In genomic region chr16:67254809-67255552, GRCh38 we compare ENCODE assay signal across 20 cellular contexts. TPM values are rescaled to one million over a fixed set of nuclear protein-coding genes. Genes with fewer than 3 reads are reported as not detected.
A peak's percentile ranks its signal among the peaks of the same experiment; 100 is the strongest.
DNase-seq lines count a peak whose midpoint lies in the region; ATAC-seq and TF ChIP-seq lines count a peak whose summit lies in the region.
"Had no signal": no experiment of that assay in that cellular context is flagged by ENCODE, and none has a peak within 500 bp of the region (broad histone marks: within the 10 kb centered on the region; RNA-seq: fewer than 3 reads in every experiment).

No MANE protein-coding gene starts in this region.

- H3K36me3 ChIP-seq in right atrium auricular region (no peaks in the 10 kb centered on the region), mesendoderm (ENCODE audit: control insufficient read depth, insufficient read depth, low read length) (no peaks in the 10 kb centered on the region), Karpas-422 (ENCODE audit: insufficient read depth, low read length) (no peaks in the 10 kb centered on the region)
- H3K36me3 ChIP-seq: SJSA1 had no signal

- whole genome bisulfite sequencing in mesendoderm (ENCODE audit: extremely low coverage, insufficient coverage, low lambda C conversion rate) = no CpG with 5 or more reads among the region's 18 CpGs

- no peak overlapping the region for H4K5ac ChIP-seq in mesendoderm (ENCODE audit: low read length)

- no peak overlapping the region for H3K18ac ChIP-seq in mesendoderm (ENCODE audit: low read length)

- no peak overlapping the region for H2BK120ac ChIP-seq in mesendoderm (ENCODE audit: low read depth, low read length)

- H3K27ac ChIP-seq in right atrium auricular region (no peak overlapping the region), mesendoderm (ENCODE audit: low read depth, low read length) (no peak overlapping the region), Karpas-422 (ENCODE audit: low read length) (no peak overlapping the region)
- H3K27ac ChIP-seq: HL-60, SJSA1 had no signal

- H3K9ac ChIP-seq in mesendoderm (ENCODE audit: low read length) = no peak overlapping the region
- H3K9ac ChIP-seq in Karpas-422 (ENCODE audit: low read length) = no peak overlapping the region

- no peak overlapping the region for H2BK5ac ChIP-seq in mesendoderm (ENCODE audit: low read length)

- H3K9me3 ChIP-seq in right atrium auricular region = no peaks in the 10 kb centered on the region
- H3K9me3 ChIP-seq in Karpas-422 (ENCODE audit: low read length) = no peaks in the 10 kb centered on the region
- H3K9me3 ChIP-seq: SJSA1 had no signal

- DNase-seq in left ventricle myocardium superior (no peak), right atrium auricular region (ENCODE audit: low spot score) (no peak), mesendoderm (no peak), posterior vena cava (ENCODE audit: low spot score) (peak; percentile 58), NCI-H1105 (lab: John Stamatoyannopoulos, UW) (no peak), Karpas-422 (no peak)
- DNase-seq in activated naive CD4-positive, alpha-beta T cell treated with anti-CD3 and anti-CD28 coated beads, Interleukin-2, amount 50 U/mL, for 16 hours = no peak
- DNase-seq: CD4-positive, CD25-positive, alpha-beta regulatory T cell; DMS153; DND-41; MV-4-11; NCI-H2029; NCI-H446 treated with DMSO at 0.1 percent for 48 hours; NCI-H526; NCI-H82; NK-92 treated with Interleukin-12 subunit alpha and Interleukin-12 subunit beta, amount 100 ng/mL, for 24 hours; PC-3 had no signal

- H3K4me2 ChIP-seq in mesendoderm (ENCODE audit: low read length) = no peak overlapping the region
- no peak overlapping the region for H3K4me2 ChIP-seq in Karpas-422 (ENCODE audit: low read depth, low read length, poor library complexity, severe bottlenecking)

- no peak overlapping the region for H4K8ac ChIP-seq in mesendoderm (ENCODE audit: low read depth, low read length)

- H3K79me1 ChIP-seq in mesendoderm (ENCODE audit: low read length) = no peaks in the 10 kb centered on the region

- H4K20me1 ChIP-seq in Karpas-422 (ENCODE audit: insufficient read depth, low read depth, low read length) = no peaks in the 10 kb centered on the region

- no peaks in the 10 kb centered on the region for H3K9me2 ChIP-seq in Karpas-422 (replicated peaks; ENCODE audit: insufficient read depth, low read length)

- no peak overlapping the region for H3K4me3 ChIP-seq in right atrium auricular region
- no peak overlapping the region for H3K4me3 ChIP-seq in mesendoderm (ENCODE audit: low read length)
- no peak overlapping the region for H3K4me3 ChIP-seq in Karpas-422 (ENCODE audit: low read length)
- H3K4me3 ChIP-seq: SJSA1 had no signal

- H3K56ac ChIP-seq in mesendoderm (ENCODE audit: low read length) = peak overlapping the region; percentile 7

- no peak overlapping the region for H2AFZ ChIP-seq in Karpas-422 (ENCODE audit: low read length)

- intact Hi-C loops in left ventricle myocardium superior (cut with micrococcal nuclease) = no loop called here
- intact Hi-C loops in posterior vena cava (cut with DNase I) = no loop called here

- H3K4me1 ChIP-seq in right atrium auricular region (peaks cover 0 to 1% of the 10 kb centered on the region in 2 donors), mesendoderm (ENCODE audit: control insufficient read depth, low read depth, low read length) (no peaks in the 10 kb centered on the region), Karpas-422 (ENCODE audit: low read length) (peaks cover 9% of the 10 kb centered on the region)

- H3K4ac ChIP-seq in mesendoderm (ENCODE audit: low read depth, low read length) = no peak overlapping the region

- H3K79me2 ChIP-seq in mesendoderm (ENCODE audit: control insufficient read depth, insufficient read depth, low read length) (no peaks in the 10 kb centered on the region), Karpas-422 (ENCODE audit: low read length) (no peaks in the 10 kb centered on the region)

- H2AK5ac ChIP-seq in mesendoderm (ENCODE audit: low read length) = no peak overlapping the region

- TF ChIP-seq CTCF in right atrium auricular region (IDR thresholded peaks at IDR 0.05) = no peak

- no peak overlapping the region for H2BK15ac ChIP-seq in mesendoderm (replicated peaks; ENCODE audit: low read depth)

- H3K27me3 ChIP-seq in right atrium auricular region = no peaks in the 10 kb centered on the region
- H3K27me3 ChIP-seq in mesendoderm (ENCODE audit: insufficient read depth, low read length, poor library complexity) = peaks cover 1% of the 10 kb centered on the region
- H3K27me3 ChIP-seq in Karpas-422 (ENCODE audit: low read length) = no peaks in the 10 kb centered on the region
- H3K27me3 ChIP-seq: SJSA1 had no signal

- peak; percentile 38 for ATAC-seq in left ventricle myocardium superior
- ATAC-seq: PC-3 had no signal

- H3K23ac ChIP-seq in mesendoderm (ENCODE audit: low read length) = no peak overlapping the region

RNA-seq across cellular contexts. Expression of gene SLC9A5, which starts 6.2 kb away (rescaled TPM):
- total RNA-seq in left ventricle myocardium superior (1.2 TPM), right atrium auricular region (1 to 10 TPM; 1.5 to 2.4 TPM), posterior vena cava (1 to 10 TPM in 1 of 2 donors, under 1 TPM in 1; 0.57 to 1.1 TPM)
- polyA plus RNA-seq in mesendoderm (2013, experiment 1 of 2) = 1.1 TPM
- 0.95 TPM for polyA plus RNA-seq in mesendoderm (2013, experiment 2 of 2)
- total RNA-seq in Karpas-422 (2014; rRNA removed; shearing (Covaris generic); ENCODE audit: low replicate concordance) = 4.9 and 6.1 TPM in 2 replicates
- polyA plus RNA-seq: CD4-positive, CD25-positive, alpha-beta regulatory T cell had no signal

RNA-seq across cellular contexts. Expression of gene FHOD1, which starts 7.7 kb away (rescaled TPM):
- total RNA-seq in left ventricle myocardium superior (14.5 TPM), right atrium auricular region (10 to 100 TPM in 1 of 2 donors, 1 to 10 TPM in 1; 5.3 to 11.6 TPM), posterior vena cava (10 to 100 TPM; 23.8 to 32.9 TPM)
- 37.1 TPM for polyA plus RNA-seq in mesendoderm (2013, experiment 1 of 2)
- polyA plus RNA-seq in mesendoderm (2013, experiment 2 of 2) = 37.3 TPM
- 29.1 and 33.1 TPM in 2 replicates for total RNA-seq in Karpas-422 (2014; rRNA removed; shearing (Covaris generic); ENCODE audit: low replicate concordance)

RNA-seq across cellular contexts. Expression of gene PLEKHG4, which starts 24.4 kb away (rescaled TPM):
- total RNA-seq in left ventricle myocardium superior = 1.5 TPM
- total RNA-seq in right atrium auricular region = 1 to 10 TPM; 1.1 to 3.9 TPM
- polyA plus RNA-seq in mesendoderm (2013, experiment 1 of 2) = 1.8 TPM
- polyA plus RNA-seq in mesendoderm (2013, experiment 2 of 2) = 2.0 TPM
- total RNA-seq in posterior vena cava = 1 to 10 TPM; 3.2 to 5.4 TPM
- total RNA-seq in Karpas-422 (2014; rRNA removed; shearing (Covaris generic); ENCODE audit: low replicate concordance) = 0.36 and 0.86 TPM in 2 replicates
- total RNA-seq: A172 had no signal

RNA-seq across cellular contexts. Expression of gene TMEM208, which starts 28.1 kb away (rescaled TPM):
- total RNA-seq in left ventricle myocardium superior = 11.7 TPM
- 10 to 100 TPM; 16.9 to 27.8 TPM for total RNA-seq in right atrium auricular region
- polyA plus RNA-seq in mesendoderm (2013, experiment 1 of 2) = 37.1 TPM
- polyA plus RNA-seq in mesendoderm (2013, experiment 2 of 2) = 34.1 TPM
- total RNA-seq in posterior vena cava = 10 to 100 TPM; 25.1 to 33.1 TPM
- 19.5 and 38.9 TPM in 2 replicates for total RNA-seq in Karpas-422 (2014; rRNA removed; shearing (Covaris generic); ENCODE audit: low replicate concordance)

RNA-seq across cellular contexts. Expression of gene ELMO3, which starts 56.0 kb away (rescaled TPM):
- total RNA-seq in left ventricle myocardium superior = 0.79 TPM
- 1 to 10 TPM in 1 of 2 donors, under 1 TPM in 1; 0.37 to 2.2 TPM for total RNA-seq in right atrium auricular region
- 2.1 TPM for polyA plus RNA-seq in mesendoderm (2013, experiment 1 of 2)
- 2.1 TPM for polyA plus RNA-seq in mesendoderm (2013, experiment 2 of 2)
- 1 to 10 TPM in 1 of 2 donors, under 1 TPM in 1; 0.93 to 1.2 TPM for total RNA-seq in posterior vena cava
- total RNA-seq in Karpas-422 (2014; rRNA removed; shearing (Covaris generic); ENCODE audit: low replicate concordance) = 0.82 and 5.6 TPM in 2 replicates
